9 cellular contexts compared by ENCODE assay signal in the genomic region with DNA sequence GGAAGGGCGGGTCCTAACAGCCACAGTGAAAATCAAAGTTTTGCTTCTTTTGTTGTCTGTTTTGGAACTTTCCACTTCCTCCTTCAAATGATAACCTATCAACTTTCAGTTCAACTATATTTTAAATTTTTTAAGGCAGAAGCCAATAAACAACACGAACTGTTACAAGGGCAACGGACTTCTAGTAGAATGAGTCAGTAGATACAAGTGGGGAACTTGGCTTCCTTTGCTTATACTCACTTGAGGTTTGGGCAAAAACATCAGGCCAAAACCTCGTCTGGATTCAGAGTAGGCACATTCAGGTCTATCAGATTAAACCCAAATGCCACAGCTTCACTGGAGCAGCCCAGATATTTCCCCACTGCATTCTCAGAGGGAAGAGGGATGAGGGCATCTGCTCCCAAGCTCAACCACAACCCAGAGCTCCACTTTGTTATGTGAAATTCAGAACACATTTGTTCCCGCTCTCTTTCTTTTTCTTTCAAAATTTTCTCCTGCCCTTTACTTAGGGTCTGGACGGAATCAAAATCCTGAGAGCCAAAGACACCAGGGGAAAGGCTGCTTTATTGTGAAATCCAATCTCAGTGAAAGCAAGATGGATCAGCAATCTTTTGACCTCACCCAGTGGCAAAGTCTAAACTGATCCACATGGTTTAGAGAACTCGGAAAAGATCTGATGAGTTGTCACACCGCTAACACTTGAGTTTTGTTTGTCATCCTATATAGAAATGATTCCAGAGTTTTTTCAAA.
DNase-seq lines count a peak whose midpoint lies in the region; ATAC-seq and TF ChIP-seq lines count a peak whose summit lies in the region.
"Had no signal": no experiment of that assay in that cellular context is flagged by ENCODE, and none has a peak within 500 bp of the region (broad histone marks: within the 10 kb centered on the region; RNA-seq: fewer than 3 reads in every experiment).

No MANE protein-coding gene starts in this region.

- no peak overlapping the region for H3K9ac ChIP-seq in MM.1S (ENCODE audit: low read length)

- no peak overlapping the region for H2AFZ ChIP-seq in MM.1S (ENCODE audit: low read length)

- peaks cover 2% of the 10 kb centered on the region for H3K9me3 Mint-ChIP-seq in activated CD8-positive, alpha-beta memory T cell treated with anti-CD3 and anti-CD28 coated beads, Interleukin-2, amount 10 ng/mL, durations not matched to agents 7 days and 5 days (ENCODE audit: low read depth)
- no peaks in the 10 kb centered on the region for H3K9me3 Mint-ChIP-seq in glutamatergic neuron (ENCODE audit: unreplicated experiment)

- no peaks in the 10 kb centered on the region for H4K20me1 ChIP-seq in MM.1S (ENCODE audit: insufficient read depth, low read length)

- peaks cover 6% of the 10 kb centered on the region for H3K36me3 Mint-ChIP-seq in activated CD8-positive, alpha-beta memory T cell treated with anti-CD3 and anti-CD28 coated beads, Interleukin-2, amount 10 ng/mL, durations not matched to agents 7 days and 5 days
- no peaks in the 10 kb centered on the region for H3K36me3 Mint-ChIP-seq in glutamatergic neuron (ENCODE audit: unreplicated experiment)

- CTCF ChIA-PET in activated CD8-positive, alpha-beta memory T cell treated with anti-CD3 and anti-CD28 coated beads, Interleukin-2, amount 10 ng/mL, durations not matched to agents 7 days and 5 days (lab: Charles Lee), result interaction anchor here (1.0 to 1.4 kb wide), 2 partner anchors 23 to 111 kb away, joined by 3 read pairs; no protein-coding TSS in a partner anchor

- no peaks in the 10 kb centered on the region for H3K9me3 ChIP-seq in gastroesophageal sphincter
- no peaks in the 10 kb centered on the region for H3K9me3 ChIP-seq in suprapubic skin
- no peaks in the 10 kb centered on the region for H3K9me3 ChIP-seq in MM.1S (replicated peaks; ENCODE audit: insufficient read depth, low read length)

- H3K27me3 ChIP-seq in gastroesophageal sphincter (no peaks in the 10 kb centered on the region), suprapubic skin (no peaks in the 10 kb centered on the region), MM.1S (replicated peaks; ENCODE audit: insufficient read depth, low read length) (no peaks in the 10 kb centered on the region)

- no peaks in the 10 kb centered on the region for H3K36me3 ChIP-seq in gastroesophageal sphincter
- H3K36me3 ChIP-seq in suprapubic skin, result no peaks in the 10 kb centered on the region
- no peaks in the 10 kb centered on the region for H3K36me3 ChIP-seq in MM.1S (replicated peaks; ENCODE audit: insufficient read depth, low read length)
- H3K36me3 ChIP-seq: WERI-Rb-1 had no signal

- H3K79me2 ChIP-seq in MM.1S (ENCODE audit: low read length), result no peaks in the 10 kb centered on the region

- H3K27ac ChIP-seq in gastroesophageal sphincter (peak overlapping the region in 3 of 4 donors; percentile 12 to 50 (median 48)), suprapubic skin (peak overlapping the region; percentile 61), MM.1S (ENCODE audit: low read length) (no peak overlapping the region)
- H3K27ac ChIP-seq: WERI-Rb-1 had no signal

- no peak overlapping the region for H3K4me3 Mint-ChIP-seq in activated CD8-positive, alpha-beta memory T cell treated with anti-CD3 and anti-CD28 coated beads, Interleukin-2, amount 10 ng/mL, durations not matched to agents 7 days and 5 days
- H3K4me3 Mint-ChIP-seq in glutamatergic neuron (ENCODE audit: unreplicated experiment), result no peak overlapping the region

- H3K4me1 Mint-ChIP-seq in activated CD8-positive, alpha-beta memory T cell treated with anti-CD3 and anti-CD28 coated beads, Interleukin-2, amount 10 ng/mL, durations not matched to agents 7 days and 5 days, result peaks cover 15% of the 10 kb centered on the region
- H3K4me1 Mint-ChIP-seq in glutamatergic neuron (ENCODE audit: low read depth, unreplicated experiment), result no peaks in the 10 kb centered on the region

- H3K27me3 Mint-ChIP-seq in activated CD8-positive, alpha-beta memory T cell treated with anti-CD3 and anti-CD28 coated beads, Interleukin-2, amount 10 ng/mL, durations not matched to agents 7 days and 5 days, result no peaks in the 10 kb centered on the region
- H3K27me3 Mint-ChIP-seq in glutamatergic neuron (ENCODE audit: unreplicated experiment), result no peaks in the 10 kb centered on the region

- no peaks in the 10 kb centered on the region for H3K9me2 ChIP-seq in MM.1S (replicated peaks; ENCODE audit: insufficient read depth, low read length)

- no peak for TF ChIP-seq POLR2A in gastroesophageal sphincter (IDR thresholded peaks at IDR 0.05)
- no peak for TF ChIP-seq POLR2A in suprapubic skin (IDR thresholded peaks at IDR 0.05)

- no peak overlapping the region for H3K4me2 ChIP-seq in MM.1S (ENCODE audit: low read depth, low read length)

- H3K4me3 ChIP-seq in gastroesophageal sphincter (no peak overlapping the region), suprapubic skin (no peak overlapping the region), MM.1S (ENCODE audit: low read length) (no peak overlapping the region)

- 58 to 62% methylated on average over 2 to 8 of the region's 8 CpGs for WGBS in gastroesophageal sphincter (ENCODE audit: low coverage in 1 of 2), 2 donors
- WGBS in suprapubic skin, result 57% methylated on average over 8 of the region's 8 CpGs

- H3F3A ChIP-seq in MM.1S (ENCODE audit: insufficient read depth, low read length), result no peaks in the 10 kb centered on the region

- TF ChIP-seq CTCF in gastroesophageal sphincter (IDR thresholded peaks at IDR 0.05), result no peak
- TF ChIP-seq CTCF in suprapubic skin (IDR thresholded peaks at IDR 0.05), result no peak
- no peak for TF ChIP-seq CTCF in glutamatergic neuron (IDR thresholded peaks at IDR 0.05; ENCODE audit: partially characterized antibody, unreplicated experiment)
- no peak for TF ChIP-seq CTCF in MM.1S (IDR thresholded peaks at IDR 0.05; ENCODE audit: low read length)

- peak overlapping the region; percentile 77 for H3K27ac Mint-ChIP-seq in activated CD8-positive, alpha-beta memory T cell treated with anti-CD3 and anti-CD28 coated beads, Interleukin-2, amount 10 ng/mL, durations not matched to agents 7 days and 5 days
- H3K27ac Mint-ChIP-seq in glutamatergic neuron (ENCODE audit: unreplicated experiment), result no peak overlapping the region

- ATAC-seq in activated CD8-positive, alpha-beta memory T cell treated with anti-CD3 and anti-CD28 coated beads, Interleukin-2, amount 10 ng/mL, durations not matched to agents 7 days and 5 days, result peak; percentile 78
- peak; percentile 65 for ATAC-seq in gastroesophageal sphincter

- DNase-seq in activated CD8-positive, alpha-beta memory T cell treated with anti-CD3 and anti-CD28 coated beads, Interleukin-2, amount 10 ng/mL, durations not matched to agents 7 days and 5 days, result no peak
- DNase-seq in activated CD8-positive, alpha-beta memory T cell treated with anti-CD3 and anti-CD28 coated beads, Interleukin-2, amount 50 U/mL, for 48 hours, result no peak
- DNase-seq in RPMI7951 (ENCODE audit: low read depth), result peak; percentile 32
- no peak for DNase-seq in suprapubic skin (ENCODE audit: low spot score in 2 of 2)
- no peak for DNase-seq in glutamatergic neuron
- DNase-seq in cortex of kidney (lab: John Stamatoyannopoulos, UW), result no peak
- no peak for DNase-seq in MM.1S

- H3K4me1 ChIP-seq in gastroesophageal sphincter (peaks cover 0 to 3% (median 0%) of the 10 kb centered on the region in 3 donors), suprapubic skin (peaks cover 5% of the 10 kb centered on the region), MM.1S (ENCODE audit: low read length) (no peaks in the 10 kb centered on the region)

- TF ChIP-seq EP300 in gastroesophageal sphincter (IDR thresholded peaks at IDR 0.05) (no peak), suprapubic skin (IDR thresholded peaks at IDR 0.05) (no peak)
